18 cellular contexts compared by ENCODE assay signal in genomic region chr10:74282151-74282852, GRCh38.
A peak's percentile ranks its signal among the peaks of the same experiment; 100 is the strongest.
DNase-seq lines count a peak whose midpoint lies in the region; ATAC-seq, FAIRE-seq and TF ChIP-seq lines count a peak whose summit lies in the region.
"Had no signal": no experiment of that assay in that cellular context is flagged by ENCODE, and none has a peak within 500 bp of the region (broad histone marks: within the 10 kb centered on the region; RNA-seq: fewer than 3 reads in every experiment).

No MANE protein-coding gene starts in this region.

- H3K27me3 ChIP-seq in ACC112 (ENCODE audit: insufficient read depth, low read length) = no peaks in the 10 kb centered on the region

- H2AFZ ChIP-seq in ACC112 (ENCODE audit: low read length, unreplicated experiment) = no peak overlapping the region

- peaks cover 14 to 17% of the 10 kb centered on the region in 2 donors for H3K36me3 Mint-ChIP-seq in activated T-cell treated with anti-CD3 and anti-CD28 coated beads, Interleukin-2, amount 50 U/mL, for 72 hours (ENCODE audit: insufficient read depth in 2 of 2)

- H3K36me3 ChIP-seq in ACC112 (ENCODE audit: insufficient read depth, low read length) = peaks cover 10% of the 10 kb centered on the region
- H3K36me3 ChIP-seq: prostate gland had no signal

- H3K4me3 Mint-ChIP-seq in activated T-cell treated with anti-CD3 and anti-CD28 coated beads, Interleukin-2, amount 50 U/mL, for 72 hours = no peak overlapping the region
- H3K4me3 Mint-ChIP-seq: activated naive CD8-positive, alpha-beta T cell treated with anti-CD3 and anti-CD28 coated beads, Interleukin-2, amount 10 ng/mL, durations not matched to agents 7 days and 5 days; activated T-cell treated with anti-CD3 and anti-CD28 coated beads, Interleukin-2, amount 50 U/mL, for 4 hours; type B pancreatic cell had no signal

- no peak overlapping the region for H3K4me3 ChIP-seq in ACC112 (ENCODE audit: low read depth, low read length)
- no peak overlapping the region for H3K4me3 ChIP-seq in fibroblast of pulmonary artery (replicated peaks; ENCODE audit: low read depth, low read length)
- H3K4me3 ChIP-seq: prostate gland had no signal

- peak overlapping the region; percentile 42 for H3K27ac ChIP-seq in ACC112 (ENCODE audit: low read depth, low read length)
- H3K27ac ChIP-seq: prostate gland had no signal

- TF ChIP-seq CTCF in fibroblast of pulmonary artery (IDR thresholded peaks at IDR 0.05; ENCODE audit: low read length, missing control alignments) (no peak), omental fat pad (IDR thresholded peaks at IDR 0.05) (no peak)

- H3K27me3 Mint-ChIP-seq in activated T-cell treated with anti-CD3 and anti-CD28 coated beads, Interleukin-2, amount 50 U/mL, for 72 hours (ENCODE audit: low read depth) = no peaks in the 10 kb centered on the region
- H3K27me3 Mint-ChIP-seq: activated naive CD8-positive, alpha-beta T cell treated with anti-CD3 and anti-CD28 coated beads, Interleukin-2, amount 10 ng/mL, durations not matched to agents 7 days and 5 days; type B pancreatic cell had no signal

- peaks cover 5% of the 10 kb centered on the region for H3K79me2 ChIP-seq in ACC112 (ENCODE audit: control insufficient read depth, insufficient read depth, low read length, unreplicated experiment)

- peak; percentile 21 for FAIRE-seq in GM18507 (lab: Jason Lieb, UNC)

- H3K4me1 ChIP-seq in ACC112 (ENCODE audit: control insufficient read depth, insufficient read depth, low read length, unreplicated experiment) = peaks cover 17% of the 10 kb centered on the region
- H3K4me1 ChIP-seq: prostate gland had no signal

- H3K27ac Mint-ChIP-seq in activated T-cell treated with anti-CD3 and anti-CD28 coated beads, Interleukin-2, amount 50 U/mL, for 72 hours = no peak overlapping the region
- H3K27ac Mint-ChIP-seq: activated naive CD8-positive, alpha-beta T cell treated with anti-CD3 and anti-CD28 coated beads, Interleukin-2, amount 10 ng/mL, durations not matched to agents 7 days and 5 days had no signal

- H3K4me1 Mint-ChIP-seq in activated T-cell treated with anti-CD3 and anti-CD28 coated beads, Interleukin-2, amount 50 U/mL, for 72 hours (ENCODE audit: low read depth) = peaks cover 31% of the 10 kb centered on the region

- H3K9me3 Mint-ChIP-seq in activated T-cell treated with anti-CD3 and anti-CD28 coated beads, Interleukin-2, amount 50 U/mL, for 72 hours = peaks cover 5 to 10% of the 10 kb centered on the region in 2 donors
- H3K9me3 Mint-ChIP-seq: type B pancreatic cell had no signal

- no peak for ATAC-seq in omental fat pad (ENCODE audit: low FRiP score)
- no peak for ATAC-seq in activated T-cell treated with anti-CD3 and anti-CD28 coated beads, Interleukin-2, amount 50 U/mL, for 72 hours (replicated peaks in 1 of 2)
- ATAC-seq: activated T-cell treated with anti-CD3 and anti-CD28 coated beads, Interleukin-2, amount 50 U/mL, for 4 hours had no signal

- DNase-seq in GM18507 (ENCODE audit: extremely low spot score, insufficient read length, low read depth) (no peak), amniotic stem cell (lab: John Stamatoyannopoulos, UW) (peak; percentile 9), fibroblast of pulmonary artery (ENCODE audit: low read depth) (peak; percentile 60), omental fat pad (ENCODE audit: low spot score) (no peak), NOMO-1 treated with DMSO at 0.1 percent for 48 hours (lab: John Stamatoyannopoulos, UW; ENCODE audit: unreplicated experiment) (no peak), kidney glomerular epithelial cell (lab: John Stamatoyannopoulos, UW) (no peak)
- DNase-seq in activated T-cell treated with anti-CD3 and anti-CD28 coated beads, Interleukin-2, amount 50 U/mL, for 72 hours = no peak
- DNase-seq: ACHN; activated CD4-positive, alpha-beta T cell treated with anti-CD3 and anti-CD28 coated beads, Interleukin-2, amount 50 U/mL, for 48 hours; activated naive CD8-positive, alpha-beta T cell treated with anti-CD3 and anti-CD28 coated beads, Interleukin-2, amount 10 ng/mL, durations not matched to agents 7 days and 5 days; activated T-cell treated with anti-CD3 and anti-CD28 coated beads, Interleukin-2, amount 50 U/mL, for 4 hours; Calu3; NCI-H146; NCI-H510A treated with DMSO at 0.1 percent for 48 hours; stimulated activated naive CD4-positive, alpha-beta T cell had no signal

Comparison
In these comparisons a context has a peak if more than half of its experiments do, and no peak if none do; other contexts are left out.
1. DNase-seq: peak in amniotic stem cell (single experiment) and fibroblast of pulmonary artery (single experiment); none in GM18507 (single experiment), omental fat pad (single experiment), NOMO-1 treated with DMSO at 0.1 percent for 48 hours (single experiment), activated T-cell treated with anti-CD3 and anti-CD28 coated beads, Interleukin-2, amount 50 U/mL, for 72 hours (0 of 2) and kidney glomerular epithelial cell (single experiment).